In genomic region chr5:180290568-180291233, GRCh38 we compare ENCODE assay signal across 9 cellular contexts. TPM values are rescaled to one million over a fixed set of nuclear protein-coding genes. Genes with fewer than 3 reads are reported as not detected.
A peak's percentile ranks its signal among the peaks of the same experiment; 100 is the strongest.
DNase-seq lines count a peak whose midpoint lies in the region; ATAC-seq, FAIRE-seq and TF ChIP-seq lines count a peak whose summit lies in the region.
"Had no signal": no experiment of that assay in that cellular context is flagged by ENCODE, and none has a peak within 500 bp of the region (broad histone marks: within the 10 kb centered on the region; RNA-seq: fewer than 3 reads in every experiment).

No MANE protein-coding gene starts in this region.

- no peak for ATAC-seq in GM21576 (IDR thresholded peaks at IDR 0.05; ENCODE audit: unreplicated experiment)

- peak overlapping the region; percentile 89 for H3K27ac Mint-ChIP-seq in T-helper 2 cell treated with Interferon-gamma antibody and Interleukin-4, amounts not matched to agents 5 μg/mL and 100 μg/mL, for 36 hours
- peak overlapping the region; percentile 68 for H3K27ac Mint-ChIP-seq in activated T-helper 2 cell treated with anti-CD3 and anti-CD28 coated beads, Interferon-gamma antibody, Interleukin-2, Interleukin-4, amounts not matched to agents 10 μg/mL and 5 μg/mL and 100 μg/mL, durations not matched to agents 14 hours and 24 hours and 36 hours

- intact Hi-C loops in activated T-helper 2 cell treated with anti-CD3 and anti-CD28 coated beads, Interferon-gamma antibody, Interleukin-2, Interleukin-4, amounts not matched to agents 10 μg/mL and 5 μg/mL and 100 μg/mL, durations not matched to agents 14 hours and 24 hours and 36 hours (cut with micrococcal nuclease), result loop anchor here (10.0 kb wide), 3 partner anchors 156 to 1666 kb away; partner anchors contain the start of genes CLK4 and CNOT6

- no peaks in the 10 kb centered on the region for H3K9me3 ChIP-seq in keratinocyte (ENCODE audit: control insufficient read depth, low read depth, low read length)
- no peaks in the 10 kb centered on the region for H3K9me3 ChIP-seq in subcutaneous abdominal adipose tissue (ENCODE audit: control insufficient read depth in 5 of 5, low read length in 5 of 5)

- dilution Hi-C loops in keratinocyte (cut with MboI; ENCODE audit: extremely low pct_ligation_motif_present, low sequenced_read_pairs), result no loop called here

- H3K36me3 Mint-ChIP-seq in T-helper 2 cell treated with Interferon-gamma antibody and Interleukin-4, amounts not matched to agents 5 μg/mL and 100 μg/mL, for 36 hours (ENCODE audit: low read depth), result peaks cover 27% of the 10 kb centered on the region
- peaks cover 37% of the 10 kb centered on the region for H3K36me3 Mint-ChIP-seq in activated T-helper 2 cell treated with anti-CD3 and anti-CD28 coated beads, Interferon-gamma antibody, Interleukin-2, Interleukin-4, amounts not matched to agents 10 μg/mL and 5 μg/mL and 100 μg/mL, durations not matched to agents 14 hours and 24 hours and 36 hours (ENCODE audit: low read depth)

- H3K79me2 ChIP-seq in keratinocyte (ENCODE audit: control insufficient read depth, insufficient read depth, low read length), result peaks cover 42% of the 10 kb centered on the region

- no peaks in the 10 kb centered on the region for H3K9me1 ChIP-seq in keratinocyte (ENCODE audit: control insufficient read depth, extremely low read depth, insufficient read depth, low read length)

- peaks cover 27% of the 10 kb centered on the region for H3K4me1 Mint-ChIP-seq in T-helper 2 cell treated with Interferon-gamma antibody and Interleukin-4, amounts not matched to agents 5 μg/mL and 100 μg/mL, for 36 hours (ENCODE audit: low read depth)
- peaks cover 23% of the 10 kb centered on the region for H3K4me1 Mint-ChIP-seq in activated T-helper 2 cell treated with anti-CD3 and anti-CD28 coated beads, Interferon-gamma antibody, Interleukin-2, Interleukin-4, amounts not matched to agents 10 μg/mL and 5 μg/mL and 100 μg/mL, durations not matched to agents 14 hours and 24 hours and 36 hours (ENCODE audit: low read depth)

- H4K20me1 ChIP-seq in keratinocyte (ENCODE audit: control insufficient read depth, extremely low read depth, insufficient read depth, low read length), result no peaks in the 10 kb centered on the region

- no peaks in the 10 kb centered on the region for H3K27me3 Mint-ChIP-seq in T-helper 2 cell treated with Interferon-gamma antibody and Interleukin-4, amounts not matched to agents 5 μg/mL and 100 μg/mL, for 36 hours (ENCODE audit: low read depth)
- no peaks in the 10 kb centered on the region for H3K27me3 Mint-ChIP-seq in activated T-helper 2 cell treated with anti-CD3 and anti-CD28 coated beads, Interferon-gamma antibody, Interleukin-2, Interleukin-4, amounts not matched to agents 10 μg/mL and 5 μg/mL and 100 μg/mL, durations not matched to agents 14 hours and 24 hours and 36 hours (ENCODE audit: low read depth)

- H2AFZ ChIP-seq in keratinocyte (ENCODE audit: control insufficient read depth, low read length), result no peak overlapping the region

- no peak for TF ChIP-seq CTCF in keratinocyte (optimal IDR thresholded peaks at IDR 0.05 in 1 of 3, IDR thresholded peaks at IDR 0.05 in 1 of 3, conservative IDR thresholded peaks at IDR 0.05 in 1 of 3; ENCODE audit: extremely low read depth in 1 of 3, insufficient read depth in 2 of 3, low read length in 3 of 3)

- no peak for DNase-seq in T-helper 2 cell treated with Interferon-gamma antibody and Interleukin-4, amounts not matched to agents 5 μg/mL and 100 μg/mL, for 36 hours (ENCODE audit: low spot score)
- no peak for DNase-seq in T-helper 2 cell
- no peak for DNase-seq in activated T-helper 2 cell treated with anti-CD3 and anti-CD28 coated beads, Interferon-gamma antibody, Interleukin-2, Interleukin-4, amounts not matched to agents 10 μg/mL and 5 μg/mL and 100 μg/mL, durations not matched to agents 14 hours and 24 hours and 36 hours (ENCODE audit: low spot score)
- DNase-seq in keratinocyte (ENCODE audit: low read depth, low spot score), result no peak
- DNase-seq in NCI-H526 (lab: John Stamatoyannopoulos, UW), result no peak
- no peak for DNase-seq in SW 1271 (lab: John Stamatoyannopoulos, UW)

- H3K4me3 ChIP-seq in keratinocyte (ENCODE audit: control insufficient read depth in 2 of 3, extremely low read depth in 1 of 3, insufficient read depth in 2 of 3, low read depth in 1 of 3, low read length in 3 of 3) (peak overlapping the region; percentile 65 to 83 (median 66)), subcutaneous abdominal adipose tissue (ENCODE audit: low read depth in 1 of 5, low read length in 5 of 5) (peak overlapping the region; percentile 27 to 82 (median 75))

- H3K27me3 ChIP-seq in keratinocyte (ENCODE audit: control insufficient read depth, extremely low read depth, insufficient read depth, low read length) (no peaks in the 10 kb centered on the region), subcutaneous abdominal adipose tissue (ENCODE audit: control insufficient read depth in 5 of 5, insufficient read depth in 4 of 5, low read length in 5 of 5) (no peaks in the 10 kb centered on the region)

- H3K27ac ChIP-seq in keratinocyte (ENCODE audit: control insufficient read depth, insufficient read depth, low read length) (no peak overlapping the region), subcutaneous abdominal adipose tissue (ENCODE audit: low read depth, low read length) (no peak overlapping the region)

- no peaks in the 10 kb centered on the region for H3K9me3 Mint-ChIP-seq in T-helper 2 cell treated with Interferon-gamma antibody and Interleukin-4, amounts not matched to agents 5 μg/mL and 100 μg/mL, for 36 hours
- H3K9me3 Mint-ChIP-seq in activated T-helper 2 cell treated with anti-CD3 and anti-CD28 coated beads, Interferon-gamma antibody, Interleukin-2, Interleukin-4, amounts not matched to agents 10 μg/mL and 5 μg/mL and 100 μg/mL, durations not matched to agents 14 hours and 24 hours and 36 hours, result peaks cover 7% of the 10 kb centered on the region

- H3K36me3 ChIP-seq in keratinocyte (ENCODE audit: control insufficient read depth in 2 of 2, extremely low read depth in 1 of 2, insufficient read depth in 2 of 2, low read length in 2 of 2) (peaks cover 2 to 7% of the 10 kb centered on the region in 2 experiments), subcutaneous abdominal adipose tissue (ENCODE audit: control insufficient read depth in 5 of 5, insufficient read depth in 5 of 5, low read length in 5 of 5) (peaks cover 0 to 5% (median 0%) of the 10 kb centered on the region in 5 donors)

- FAIRE-seq in keratinocyte (lab: Jason Lieb, UNC), result no peak
- FAIRE-seq: TTC549 had no signal

- H3K9ac ChIP-seq in keratinocyte (ENCODE audit: control insufficient read depth, extremely low read depth, insufficient read depth, low read length), result peak overlapping the region; percentile 74
- peak overlapping the region; percentile 7 to 75 (median 38) for H3K9ac ChIP-seq in subcutaneous abdominal adipose tissue (ENCODE audit: low read length in 5 of 5)

- H3K4me2 ChIP-seq in keratinocyte (ENCODE audit: control insufficient read depth, extremely low read depth, insufficient read depth, low read depth, low read length), result peak overlapping the region; percentile 89

- peaks cover 22% of the 10 kb centered on the region for H3K4me1 ChIP-seq in keratinocyte (ENCODE audit: control insufficient read depth, extremely low read depth, insufficient read depth, low read length)
- H3K4me1 ChIP-seq in subcutaneous abdominal adipose tissue (ENCODE audit: control insufficient read depth in 5 of 5, insufficient read depth in 5 of 5, low read length in 5 of 5), result peaks cover 8 to 28% (median 25%) of the 10 kb centered on the region in 5 donors

- peak overlapping the region; percentile 94 for H3K4me3 Mint-ChIP-seq in T-helper 2 cell treated with Interferon-gamma antibody and Interleukin-4, amounts not matched to agents 5 μg/mL and 100 μg/mL, for 36 hours
- H3K4me3 Mint-ChIP-seq in activated T-helper 2 cell treated with anti-CD3 and anti-CD28 coated beads, Interferon-gamma antibody, Interleukin-2, Interleukin-4, amounts not matched to agents 10 μg/mL and 5 μg/mL and 100 μg/mL, durations not matched to agents 14 hours and 24 hours and 36 hours (ENCODE audit: low read depth), result peak overlapping the region; percentile 86

RNA-seq across cellular contexts. Expression of gene MAPK9, which starts 1.2 kb away (rescaled TPM):
- total RNA-seq in activated T-helper 2 cell treated with anti-CD3 and anti-CD28 coated beads, Interferon-gamma antibody, Interleukin-2, Interleukin-4, amounts not matched to agents 10 μg/mL and 5 μg/mL and 100 μg/mL, durations not matched to agents 14 hours and 24 hours and 36 hours, result 43.1 and 44.3 TPM in 2 replicates
- 25.2 to 49.4 TPM (median 42.8 TPM) in 3 replicates for polyA plus RNA-seq in keratinocyte
- 12.0 TPM for polyA plus RNA-seq in keratinocyte (2011; ENCODE audit: low read depth)
- polyA plus RNA-seq in keratinocyte (2011; cell fraction: cytosol; rRNA removed), result 30.9 and 40.4 TPM in 2 replicates
- polyA plus RNA-seq in keratinocyte (2011; cell fraction: nucleus; rRNA removed), result 24.8 and 27.6 TPM in 2 replicates
- polyA plus RNA-seq in keratinocyte (2012; ENCODE audit: low replicate concordance), result 9.5 and 21.7 TPM in 2 replicates
- polyA minus RNA-seq in keratinocyte, result 32.9 to 50.0 TPM (median 39.3 TPM) in 3 replicates
- polyA minus RNA-seq in keratinocyte (2011; cell fraction: cytosol; rRNA and poly(A)+ RNA removed), result 22.1 TPM
- polyA minus RNA-seq in keratinocyte (2011; cell fraction: nucleus; rRNA and poly(A)+ RNA removed), result 10.4 and 20.1 TPM in 2 replicates
